ENCODE assay signal across 1 cellular context in genomic region chr16:24844101-24845030, GRCh38.
A peak's percentile ranks its signal among the peaks of the same experiment; 100 is the strongest.
TF ChIP-seq lines count a peak whose summit lies in the region.

No MANE protein-coding gene starts in this region.

TF ChIP-seq in K562, 482 proteins besides CTCF, POLR2A, EP300 and RAD21 (continued from another document and continues in another):
- TF ChIP-seq THAP12 (CRISPR knock-in tag; IDR thresholded peaks at IDR 0.05): no peak
- no peak for TF ChIP-seq BDP1 (IDR thresholded peaks at IDR 0.05; ENCODE audit: insufficient read depth, insufficient read length)
- TF ChIP-seq NONO (IDR thresholded peaks at IDR 0.05; ENCODE audit: low read depth in 2 of 2, low read length in 1 of 2): no peak
- peak; percentile 95 for TF ChIP-seq ARID1B (IDR thresholded peaks at IDR 0.05)
- no peak for TF ChIP-seq ATF1 (CRISPR knock-in tag; IDR thresholded peaks at IDR 0.05)
- TF ChIP-seq ATF1 (tag; IDR thresholded peaks at IDR 0.05): peak; percentile 68
- no peak for TF ChIP-seq BRF2 (IDR thresholded peaks at IDR 0.05; ENCODE audit: borderline replicate concordance, insufficient read depth, insufficient read length)
- no peak for TF ChIP-seq BCLAF1 (IDR thresholded peaks at IDR 0.05; ENCODE audit: borderline replicate concordance in 1 of 2, control insufficient read depth in 1 of 2, low read depth in 2 of 2, low read length in 1 of 2)
- no peak for TF ChIP-seq ZNF785 (CRISPR knock-in tag; IDR thresholded peaks at IDR 0.05)
- TF ChIP-seq RBM22 (IDR thresholded peaks at IDR 0.05; ENCODE audit: low read depth, low read length, poor library complexity, severe bottlenecking): no peak
- TF ChIP-seq HNRNPL (IDR thresholded peaks at IDR 0.05; ENCODE audit: low read depth, low read length): no peak
- TF ChIP-seq ZNF407 (IDR thresholded peaks at IDR 0.05; ENCODE audit: low read depth): no peak
- TF ChIP-seq ZNF174 (CRISPR knock-in tag; IDR thresholded peaks at IDR 0.05): no peak
- no peak for TF ChIP-seq EGR1 (conservative IDR thresholded peaks at IDR 0.05)
- TF ChIP-seq POLR2AphosphoS5 (IDR thresholded peaks at IDR 0.05; ENCODE audit: control insufficient read depth, insufficient read depth, low read depth, low read length): peak; percentile 83
- no peak for TF ChIP-seq HDAC6 (IDR thresholded peaks at IDR 0.05; ENCODE audit: low read depth, low read length)
- TF ChIP-seq YBX1 (IDR thresholded peaks at IDR 0.05): no peak
- no peak for TF ChIP-seq SMAD3 (CRISPR knock-in tag; conservative IDR thresholded peaks at IDR 0.05)
- no peak for TF ChIP-seq ZNF76 (CRISPR knock-in tag; IDR thresholded peaks at IDR 0.05; ENCODE audit: borderline replicate concordance)
- TF ChIP-seq RBM15 (IDR thresholded peaks at IDR 0.05; ENCODE audit: insufficient read depth, low read length): no peak
- no peak for TF ChIP-seq ZHX1 (conservative IDR thresholded peaks at IDR 0.05; ENCODE audit: low read length)
- TF ChIP-seq CHD1 (IDR thresholded peaks at IDR 0.05; ENCODE audit: low read length): no peak
- TF ChIP-seq NR4A1 (CRISPR knock-in tag; IDR thresholded peaks at IDR 0.05): no peak
- no peak for TF ChIP-seq NR4A1 (tag; IDR thresholded peaks at IDR 0.05)
- TF ChIP-seq MTA3 (IDR thresholded peaks at IDR 0.05; ENCODE audit: borderline replicate concordance): peak; percentile 56; the same call in 1 of the 2 replicates
- no peak for TF ChIP-seq HOMEZ (CRISPR knock-in tag; IDR thresholded peaks at IDR 0.05)
- TF ChIP-seq CREB1 (IDR thresholded peaks at IDR 0.05): peak; percentile 31; the same call in 1 of the 2 replicates
- 0 out of 2 replicates have a peak, but pooled peaks have one; percentile 42 for TF ChIP-seq CREB1 (CRISPR knock-in tag; IDR thresholded peaks at IDR 0.05)
